ENCODE assay signal across 22 cellular contexts in the genomic region with DNA sequence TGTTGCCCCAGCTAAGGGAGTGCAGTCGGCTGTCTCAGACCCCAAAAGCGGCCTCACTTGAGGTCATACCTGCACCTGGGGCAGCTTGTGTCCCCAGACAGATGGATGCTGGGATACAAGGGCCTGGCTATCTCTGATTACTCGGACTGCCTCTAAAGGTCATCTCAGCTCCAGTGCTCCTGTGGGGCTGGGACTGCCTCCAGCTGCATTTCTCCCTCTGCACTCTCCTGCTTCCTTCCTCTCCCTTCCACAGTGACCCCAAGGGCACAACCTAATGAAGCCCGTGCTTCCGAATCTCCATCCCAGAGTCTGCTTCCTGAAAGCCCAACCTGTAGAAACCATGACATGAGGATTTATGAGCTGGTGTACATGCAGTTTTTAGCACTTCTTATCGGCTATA. TPM values are rescaled to one million over a fixed set of nuclear protein-coding genes. Genes with fewer than 3 reads are reported as not detected.
"Had no signal": no experiment of that assay in that cellular context is flagged by ENCODE, and none has a peak within 500 bp of the region (broad histone marks: within the 10 kb centered on the region; RNA-seq: fewer than 3 reads in every experiment).

No MANE protein-coding gene starts in this region.

- ATAC-seq: activated CD8-positive, alpha-beta T cell treated with anti-CD3 and anti-CD28 coated beads, Interleukin-2, amount 10 ng/mL, durations not matched to agents 7 days and 5 days had no signal

- H3K4me3 ChIP-seq: coronary artery, tibial artery had no signal

- DNase-seq: activated CD4-positive, alpha-beta T cell treated with anti-CD3 and anti-CD28 coated beads for 1 hour; activated CD4-positive, alpha-beta T cell treated with anti-CD3 and anti-CD28 coated beads, Interleukin-2, amount 50 U/mL, for 1 hour; activated CD8-positive, alpha-beta T cell treated with anti-CD3 and anti-CD28 coated beads, Interleukin-2, amount 10 ng/mL, durations not matched to agents 7 days and 5 days; activated naive CD8-positive, alpha-beta T cell treated with anti-CD3 and anti-CD28 coated beads for 36 hours; amniotic stem cell; effector CD4-positive, alpha-beta T cell; foreskin melanocyte; kidney glomerular epithelial cell; mesenchymal stem cell; stimulated activated CD4-positive, alpha-beta T cell treated with anti-CD3 and anti-CD28 coated beads, Interleukin-4, amount 100 ng/mL, for 24 hours; stimulated activated naive CD4-positive, alpha-beta T cell treated with Interleukin-2 at 50 U/mL for 16 hours; T-helper 9 cell; tibial artery had no signal

- H3K9me3 ChIP-seq: tibial artery had no signal

- H3K36me3 ChIP-seq: tibial artery had no signal

- H3K27ac ChIP-seq: coronary artery, tibial artery had no signal

- H3K27me3 ChIP-seq: tibial artery had no signal

RNA-seq across cellular contexts. Expression of a gene that starts 22.8 kb away (rescaled TPM):
- total RNA-seq: activated CD8-positive, alpha-beta T cell treated with anti-CD3 and anti-CD28 coated beads, Interleukin-2, amount 10 ng/mL, durations not matched to agents 7 days and 5 days; activated naive CD8-positive, alpha-beta T cell treated with anti-CD3 and anti-CD28 coated beads for 36 hours; bronchial epithelial cell; lower leg skin; mononuclear cell; myocyte; progenitor cell of endocrine pancreas; subcutaneous adipose tissue; ureter had no signal
- polyA plus RNA-seq: esophagus had no signal

RNA-seq across cellular contexts. Expression of a gene that starts 59.9 kb away (rescaled TPM):
- total RNA-seq: myocyte had no signal
